ENCODE assay signal across 2 cellular contexts in the genomic region with DNA sequence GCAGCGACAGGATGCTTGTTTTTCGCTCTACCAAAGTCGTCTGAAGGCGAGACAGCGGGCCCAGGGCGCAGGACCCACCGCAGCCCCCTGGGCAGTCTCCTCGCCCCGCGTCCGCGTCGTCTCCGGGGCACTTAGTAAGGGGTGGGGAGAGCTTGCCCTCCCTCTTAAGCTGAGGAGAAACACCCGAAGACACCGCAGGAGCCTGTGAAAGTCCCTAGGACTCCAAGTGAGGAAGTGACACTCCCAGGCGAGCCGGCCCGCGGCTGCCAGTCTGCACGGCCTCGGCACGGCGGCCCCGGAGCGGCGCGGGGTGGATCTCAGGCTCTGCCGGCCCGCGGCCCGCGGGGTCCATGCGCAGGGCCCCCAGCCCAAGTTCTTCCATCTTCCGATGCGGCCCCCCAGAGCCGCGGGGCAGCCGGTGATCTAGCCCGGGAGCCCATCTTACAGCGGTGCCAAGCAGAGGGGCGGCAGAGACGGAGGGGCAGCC.
TF ChIP-seq lines count a peak whose summit lies in the region.

No MANE protein-coding gene starts in this region.

TF ChIP-seq in GM12891, 5 proteins besides CTCF, POLR2A, EP300 and RAD21:
- TF ChIP-seq SPI1 (IDR thresholded peaks at IDR 0.05; ENCODE audit: low read depth, low read length) (peak; percentile 93), POU2F2 (IDR thresholded peaks at IDR 0.05; ENCODE audit: low read depth, low read length) (no peak), TAF1 (IDR thresholded peaks at IDR 0.05; ENCODE audit: low read depth, low read length) (no peak), PAX5 (IDR thresholded peaks at IDR 0.05; ENCODE audit: insufficient read depth, low read length, severe bottlenecking) (no peak)

TF ChIP-seq in endothelial cell of umbilical vein, 7 proteins besides CTCF, POLR2A, EP300 and RAD21:
- TF ChIP-seq MAX (IDR thresholded peaks at IDR 0.05; ENCODE audit: insufficient read depth, insufficient read length) (no peak), FOS (IDR thresholded peaks at IDR 0.05; ENCODE audit: borderline replicate concordance, insufficient read depth, low read length) (no peak), GATA2 (IDR thresholded peaks at IDR 0.05; ENCODE audit: insufficient read depth, insufficient read length, low read depth, low read length) (no peak)
